8 cellular contexts compared by ENCODE assay signal in the genomic region with DNA sequence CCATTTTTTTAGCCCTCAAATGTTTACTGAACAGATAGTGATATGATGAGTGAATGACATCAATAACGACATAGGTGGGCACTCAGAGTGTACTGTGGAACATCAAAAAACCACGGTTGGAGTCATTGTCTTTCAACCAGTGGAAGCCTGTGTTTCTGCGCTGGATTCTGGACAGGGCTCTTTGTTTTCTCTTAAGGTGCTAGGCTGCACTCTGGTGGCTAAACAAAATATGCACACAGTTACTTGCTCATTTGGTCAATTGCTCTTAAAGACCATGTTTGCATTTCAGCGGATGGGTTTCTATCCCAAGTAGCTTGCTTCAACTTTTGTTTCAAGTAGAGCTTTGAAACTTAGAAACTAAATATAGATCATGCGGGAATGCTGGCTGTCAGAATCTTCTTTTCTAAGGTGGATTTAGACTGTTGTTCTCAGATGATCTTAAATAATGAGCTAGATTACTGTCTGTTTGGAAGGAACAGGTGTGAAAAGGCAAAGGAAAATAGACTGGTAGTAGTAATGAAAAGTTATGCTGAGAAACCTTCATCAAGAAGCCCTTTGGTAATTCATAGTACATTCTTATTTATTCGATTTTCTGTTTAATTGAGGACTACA. TPM values are rescaled to one million over a fixed set of nuclear protein-coding genes. Genes with fewer than 3 reads are reported as not detected.
DNase-seq lines count a peak whose midpoint lies in the region; ATAC-seq and TF ChIP-seq lines count a peak whose summit lies in the region.

No MANE protein-coding gene starts in this region.

- CTCF ChIA-PET in RWPE1 (lab: Yijun Ruan, JAX), result interaction anchor here (0.5 to 2.0 kb wide), 14 partner anchors 12 to 1907 kb away, joined by 3 to 6 read pairs (median 4); no protein-coding TSS in a partner anchor

- TF ChIP-seq POLR2A in gastrocnemius medialis (IDR thresholded peaks at IDR 0.05), result no peak

- no peaks in the 10 kb centered on the region for H3K9me3 ChIP-seq in MG63
- H3K9me3 ChIP-seq in right atrium auricular region, result no peaks in the 10 kb centered on the region
- H3K9me3 ChIP-seq in gastrocnemius medialis, result no peaks in the 10 kb centered on the region

- DNase-seq in stimulated activated CD4-positive, alpha-beta T cell treated with anti-CD3 and anti-CD28 coated beads, Interleukin-12 subunit alpha, Interleukin-12 subunit beta, amount 100 ng/mL, for 4 hours, result peak; percentile 7
- DNase-seq in stimulated activated CD4-positive, alpha-beta T cell treated with anti-CD3 and anti-CD28 coated beads, Interleukin-4, amount 100 ng/mL, for 1 hour, result no peak
- DNase-seq in HFF-Myc (ENCODE audit: extremely low read depth, low read depth), result peak; percentile 49
- DNase-seq in MG63, result peak; percentile 23
- DNase-seq in RWPE1 (ENCODE audit: low spot score), result peak; percentile 71
- peak in 31 of 58 donors; percentile 8 to 79 (median 40) for DNase-seq in anterior cingulate cortex (lab: John Stamatoyannopoulos, UW)
- DNase-seq in right atrium auricular region (ENCODE audit: low spot score), result no peak
- DNase-seq in gastrocnemius medialis, result peak; percentile 26 to 30

- POLR2A ChIA-PET in RWPE1 (lab: Yijun Ruan, JAX; ENCODE audit: low non-redundant PET), result no interaction called here

- H3K4me1 ChIP-seq in right atrium auricular region (no peaks in the 10 kb centered on the region), gastrocnemius medialis (no peaks in the 10 kb centered on the region)

- H3K27me3 ChIP-seq in MG63 (no peaks in the 10 kb centered on the region), right atrium auricular region (no peaks in the 10 kb centered on the region), gastrocnemius medialis (no peaks in the 10 kb centered on the region)

- H3K36me3 ChIP-seq in MG63 (no peaks in the 10 kb centered on the region), right atrium auricular region (no peaks in the 10 kb centered on the region), gastrocnemius medialis (no peaks in the 10 kb centered on the region)

- peak; percentile 63 for TF ChIP-seq CTCF in HFF-Myc (IDR thresholded peaks at IDR 0.05; ENCODE audit: low read depth, low read length, missing control alignments)
- TF ChIP-seq CTCF in RWPE1 (conservative IDR thresholded peaks at IDR 0.05; ENCODE audit: low read depth), result peak; percentile 73
- peak; percentile 32 to 78 for TF ChIP-seq CTCF in right atrium auricular region (IDR thresholded peaks at IDR 0.05)
- peak; percentile 33 to 62 (median 61) for TF ChIP-seq CTCF in gastrocnemius medialis (IDR thresholded peaks at IDR 0.05 in 4 of 5, conservative IDR thresholded peaks at IDR 0.05 in 1 of 5)

- ATAC-seq in gastrocnemius medialis, result peak; percentile 68 to 73

- intact Hi-C loops in gastrocnemius medialis (cut with DNase I; ENCODE audit: low total_unique reads), result loop anchor here (1.0 to 10.0 kb wide), 2 partner anchors 345 to 1053 kb away; a partner anchor contains a TSS

- in situ Hi-C loops in gastrocnemius medialis (cut with MboI; ENCODE audit: low sequenced_read_pairs in 4 of 4), result loop anchor here (25.0 kb wide), 1 partner anchor 1053 kb away; no protein-coding TSS in a partner anchor

- H3K27ac ChIP-seq in RWPE1 (no peak overlapping the region), right atrium auricular region (no peak overlapping the region), gastrocnemius medialis (no peak overlapping the region)

- H3K4me3 ChIP-seq in HFF-Myc (replicated peaks; ENCODE audit: low read depth, low read length) (no peak overlapping the region), MG63 (no peak overlapping the region), right atrium auricular region (no peak overlapping the region), gastrocnemius medialis (no peak overlapping the region)

RNA-seq across cellular contexts. Expression of a gene that starts 48.5 kb away (rescaled TPM):
- 1.6 TPM in 1 of 2 replicates, not detected in the other for total RNA-seq in MG63 (2014; rRNA removed; shearing (Covaris generic); ENCODE audit: low replicate concordance)
- total RNA-seq in right atrium auricular region, result under 1 TPM in 1 of 2 donors, not detected in 1; 0.28 TPM
- total RNA-seq in gastrocnemius medialis, result not detected

Comparison
In these comparisons a context has a peak if more than half of its experiments do, and no peak if none do; other contexts are left out.
1. DNase-seq: peak in stimulated activated CD4-positive, alpha-beta T cell treated with anti-CD3 and anti-CD28 coated beads, Interleukin-12 subunit alpha, Interleukin-12 subunit beta, amount 100 ng/mL, for 4 hours (single experiment), HFF-Myc (single experiment), MG63 (single experiment), RWPE1 (single experiment), anterior cingulate cortex (31 of 58) and gastrocnemius medialis (2 of 2); none in stimulated activated CD4-positive, alpha-beta T cell treated with anti-CD3 and anti-CD28 coated beads, Interleukin-4, amount 100 ng/mL, for 1 hour (single experiment) and right atrium auricular region (single experiment).
2. Peak in every context shown above with its lines, with median percentiles within 50 percentile points of each other: CTCF ChIP-seq.